10 cellular contexts compared by ENCODE assay signal in the genomic region with DNA sequence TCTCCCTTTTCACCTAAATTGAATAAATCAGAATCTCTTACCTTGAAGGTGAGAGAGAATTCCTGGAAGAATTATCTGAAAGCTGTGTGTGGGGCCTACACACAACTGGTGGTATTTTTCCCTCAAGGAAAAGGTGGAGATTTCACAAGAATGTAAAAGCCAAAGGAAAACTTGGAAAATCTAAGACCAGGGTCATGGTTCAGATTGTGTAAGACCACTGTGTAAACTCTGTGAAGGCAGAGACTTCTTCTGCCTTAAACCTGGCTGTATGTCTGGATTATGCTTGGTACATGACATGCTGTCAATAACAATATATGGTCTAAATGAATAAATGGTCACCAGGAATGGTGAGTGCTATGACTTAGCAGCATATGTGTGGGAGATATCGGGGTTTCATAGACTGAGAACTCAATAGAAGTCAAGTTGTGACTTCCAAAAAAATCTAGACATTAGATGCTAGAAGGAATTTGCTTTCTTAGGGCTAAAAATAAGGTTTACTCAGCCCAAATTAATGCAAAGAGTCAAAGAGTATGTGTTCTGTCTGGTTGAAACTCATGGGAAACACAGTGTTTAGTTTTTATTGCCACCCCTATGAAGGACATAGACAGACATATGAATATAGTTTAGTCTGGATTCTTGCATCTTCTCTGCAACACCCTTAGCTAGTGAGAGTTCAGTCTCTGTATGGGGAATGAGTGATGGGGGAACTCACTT.
"Had no signal": no experiment of that assay in that cellular context is flagged by ENCODE, and none has a peak within 500 bp of the region (broad histone marks: within the 10 kb centered on the region; RNA-seq: fewer than 3 reads in every experiment).

No MANE protein-coding gene starts in this region.

- ATAC-seq: psoas muscle had no signal

- H3K36me3 Mint-ChIP-seq: activated naive CD4-positive, alpha-beta T cell treated with anti-CD3 and anti-CD28 coated beads, Interleukin-2, amount 10 ng/mL, durations not matched to agents 7 days and 5 days; mesothelial cell of epicardium had no signal

- H3K27me3 ChIP-seq: esophagus muscularis mucosa, right lobe of liver, spleen, stomach had no signal

- DNase-seq: activated CD4-positive, CD25-positive, alpha-beta regulatory T cell; activated naive CD4-positive, alpha-beta T cell treated with anti-CD3 and anti-CD28 coated beads, Interleukin-2, amount 10 ng/mL, durations not matched to agents 7 days and 5 days; psoas muscle; right lobe of liver; spleen; stomach had no signal

- H3K4me3 Mint-ChIP-seq: activated naive CD4-positive, alpha-beta T cell treated with anti-CD3 and anti-CD28 coated beads, Interleukin-2, amount 10 ng/mL, durations not matched to agents 7 days and 5 days; mesothelial cell of epicardium had no signal

- H3K27ac Mint-ChIP-seq: activated naive CD4-positive, alpha-beta T cell treated with anti-CD3 and anti-CD28 coated beads, Interleukin-2, amount 10 ng/mL, durations not matched to agents 7 days and 5 days; activated T-helper 2 cell treated with anti-CD3 and anti-CD28 coated beads, Interferon-gamma antibody, Interleukin-2, Interleukin-4, amounts not matched to agents 10 μg/mL and 5 μg/mL and 100 μg/mL, durations not matched to agents 14 hours and 24 hours and 36 hours had no signal

- H3K4me1 ChIP-seq: esophagus muscularis mucosa, psoas muscle, stomach had no signal

- H3K9me3 ChIP-seq: esophagus muscularis mucosa, psoas muscle, right lobe of liver, spleen, stomach, thoracic aorta had no signal

- H3K4me3 ChIP-seq: esophagus muscularis mucosa, psoas muscle, right lobe of liver, spleen, stomach, thoracic aorta had no signal

- H3K4me1 Mint-ChIP-seq: activated naive CD4-positive, alpha-beta T cell treated with anti-CD3 and anti-CD28 coated beads, Interleukin-2, amount 10 ng/mL, durations not matched to agents 7 days and 5 days had no signal

- H3K9me3 Mint-ChIP-seq: activated naive CD4-positive, alpha-beta T cell treated with anti-CD3 and anti-CD28 coated beads, Interleukin-2, amount 10 ng/mL, durations not matched to agents 7 days and 5 days; activated T-helper 2 cell treated with anti-CD3 and anti-CD28 coated beads, Interferon-gamma antibody, Interleukin-2, Interleukin-4, amounts not matched to agents 10 μg/mL and 5 μg/mL and 100 μg/mL, durations not matched to agents 14 hours and 24 hours and 36 hours; mesothelial cell of epicardium had no signal

- H3K27ac ChIP-seq: esophagus muscularis mucosa, psoas muscle, right lobe of liver, spleen, stomach, thoracic aorta had no signal

- H3K36me3 ChIP-seq: esophagus muscularis mucosa, right lobe of liver, spleen, stomach, thoracic aorta had no signal
